In the genomic region with DNA sequence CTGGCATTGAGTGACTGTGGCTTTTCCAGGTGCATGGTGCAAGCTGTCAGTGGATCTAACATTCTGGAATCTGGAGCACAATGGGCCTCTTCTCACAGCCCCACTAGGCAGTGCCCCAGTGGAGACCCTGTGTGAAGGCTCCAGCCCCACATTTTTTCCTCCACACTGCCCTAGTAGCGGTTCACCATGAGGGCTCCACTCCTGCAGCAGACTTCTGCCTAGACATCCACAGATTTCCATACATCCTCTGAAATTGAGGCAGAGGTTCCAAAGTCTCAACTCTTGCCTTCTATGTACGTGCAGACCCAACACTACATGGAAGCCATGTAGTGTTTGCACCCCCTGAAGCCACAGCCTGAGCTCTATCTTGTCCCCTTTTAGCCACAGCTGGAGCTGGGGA, we compare ENCODE assay signal across 23 cellular contexts.
"Had no signal": no experiment of that assay in that cellular context is flagged by ENCODE, and none has a peak within 500 bp of the region (broad histone marks: within the 10 kb centered on the region; RNA-seq: fewer than 3 reads in every experiment).

No MANE protein-coding gene starts in this region.

- H3K4me1 ChIP-seq: esophagus squamous epithelium, gastrocnemius medialis, heart right ventricle, left lung, lower lobe of right lung had no signal

- H3K36me3 ChIP-seq: esophagus squamous epithelium, gastrocnemius medialis, heart right ventricle, left lung, lower lobe of right lung had no signal

- H3K4me3 Mint-ChIP-seq: naive thymus-derived CD4-positive, alpha-beta T cell had no signal

- H3K27ac Mint-ChIP-seq: naive thymus-derived CD4-positive, alpha-beta T cell had no signal

- H3K27me3 ChIP-seq: dorsolateral prefrontal cortex, esophagus squamous epithelium, gastrocnemius medialis, heart right ventricle, left lung had no signal

- H3K27ac ChIP-seq: coronary artery, dorsolateral prefrontal cortex, epithelial cell of prostate, esophagus squamous epithelium, gastrocnemius medialis, heart right ventricle, left lung, lower lobe of right lung had no signal

- DNase-seq: dermis blood vessel endothelial cell; dorsolateral prefrontal cortex; effector CD4-positive, alpha-beta T cell; effector memory CD4-positive, alpha-beta T cell; erythroblast; esophagus squamous epithelium; foreskin fibroblast; foreskin melanocyte; gastrocnemius medialis; glutamatergic neuron; head of caudate nucleus; heart right ventricle; hippocampal formation; left cardiac atrium; left lung; left ventricle myocardium superior; lower lobe of right lung; mesenchymal stem cell; midbrain; naive thymus-derived CD4-positive, alpha-beta T cell had no signal

- H3K4me1 Mint-ChIP-seq: naive thymus-derived CD4-positive, alpha-beta T cell had no signal

- H3K27me3 Mint-ChIP-seq: naive thymus-derived CD4-positive, alpha-beta T cell had no signal

- H3K4me3 ChIP-seq: coronary artery, dorsolateral prefrontal cortex, esophagus squamous epithelium, gastrocnemius medialis, heart right ventricle, left lung, lower lobe of right lung had no signal

- ATAC-seq: esophagus mucosa; gastrocnemius medialis; heart right ventricle; left cardiac atrium; left lung; left ventricle myocardium superior; lower lobe of right lung; naive thymus-derived CD4-positive, alpha-beta T cell had no signal

- H3K9me3 ChIP-seq: gastrocnemius medialis, lower lobe of right lung had no signal
